Comparison of ENCODE assay signal across 1 cellular context in genomic region chr2:69452687-69453086, GRCh38.
TF ChIP-seq lines count a peak whose summit lies in the region.

No MANE protein-coding gene starts in this region.

TF ChIP-seq in GM23338, 12 proteins besides CTCF, POLR2A, EP300 and RAD21:
- 0 out of 2 replicates have a peak, but pooled peaks have one; percentile 18 for TF ChIP-seq ZNF331 (CRISPR knock-in tag; IDR thresholded peaks at IDR 0.05; ENCODE audit: low read depth)
- TF ChIP-seq CREB1 (CRISPR knock-in tag; IDR thresholded peaks at IDR 0.05; ENCODE audit: low read depth) = 0 out of 2 replicates have a peak, but pooled peaks have one; percentile 10
- TF ChIP-seq, protein P1, sequence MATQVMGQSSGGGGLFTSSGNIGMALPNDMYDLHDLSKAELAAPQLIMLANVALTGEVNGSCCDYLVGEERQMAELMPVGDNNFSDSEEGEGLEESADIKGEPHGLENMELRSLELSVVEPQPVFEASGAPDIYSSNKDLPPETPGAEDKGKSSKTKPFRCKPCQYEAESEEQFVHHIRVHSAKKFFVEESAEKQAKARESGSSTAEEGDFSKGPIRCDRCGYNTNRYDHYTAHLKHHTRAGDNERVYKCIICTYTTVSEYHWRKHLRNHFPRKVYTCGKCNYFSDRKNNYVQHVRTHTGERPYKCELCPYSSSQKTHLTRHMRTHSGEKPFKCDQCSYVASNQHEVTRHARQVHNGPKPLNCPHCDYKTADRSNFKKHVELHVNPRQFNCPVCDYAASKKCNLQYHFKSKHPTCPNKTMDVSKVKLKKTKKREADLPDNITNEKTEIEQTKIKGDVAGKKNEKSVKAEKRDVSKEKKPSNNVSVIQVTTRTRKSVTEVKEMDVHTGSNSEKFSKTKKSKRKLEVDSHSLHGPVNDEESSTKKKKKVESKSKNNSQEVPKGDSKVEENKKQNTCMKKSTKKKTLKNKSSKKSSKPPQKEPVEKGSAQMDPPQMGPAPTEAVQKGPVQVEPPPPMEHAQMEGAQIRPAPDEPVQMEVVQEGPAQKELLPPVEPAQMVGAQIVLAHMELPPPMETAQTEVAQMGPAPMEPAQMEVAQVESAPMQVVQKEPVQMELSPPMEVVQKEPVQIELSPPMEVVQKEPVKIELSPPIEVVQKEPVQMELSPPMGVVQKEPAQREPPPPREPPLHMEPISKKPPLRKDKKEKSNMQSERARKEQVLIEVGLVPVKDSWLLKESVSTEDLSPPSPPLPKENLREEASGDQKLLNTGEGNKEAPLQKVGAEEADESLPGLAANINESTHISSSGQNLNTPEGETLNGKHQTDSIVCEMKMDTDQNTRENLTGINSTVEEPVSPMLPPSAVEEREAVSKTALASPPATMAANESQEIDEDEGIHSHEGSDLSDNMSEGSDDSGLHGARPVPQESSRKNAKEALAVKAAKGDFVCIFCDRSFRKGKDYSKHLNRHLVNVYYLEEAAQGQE (IDR thresholded peaks at IDR 0.05; ENCODE audit: unreplicated experiment) = no peak
